In genomic region chr19:29662604-29663404, GRCh38 we compare ENCODE assay signal across 8 cellular contexts. TPM values are rescaled to one million over a fixed set of nuclear protein-coding genes. Genes with fewer than 3 reads are reported as not detected.
DNase-seq lines count a peak whose midpoint lies in the region; ATAC-seq and TF ChIP-seq lines count a peak whose summit lies in the region.

No MANE protein-coding gene starts in this region.

- TF ChIP-seq POLR2A in upper lobe of left lung (IDR thresholded peaks at IDR 0.05), result no peak

- H3K9me3 Mint-ChIP-seq in brain, result peaks cover 0 to 3% (median 0%) of the 10 kb centered on the region in 5 experiments

- TF ChIP-seq CTCF in AG09309 (IDR thresholded peaks at IDR 0.05; ENCODE audit: control insufficient read depth, insufficient read depth, low read depth, low read length, missing control alignments) (no peak), brain (conservative IDR thresholded peaks at IDR 0.05) (no peak), lower lobe of right lung (IDR thresholded peaks at IDR 0.05) (no peak), upper lobe of left lung (IDR thresholded peaks at IDR 0.05) (no peak)

- peak overlapping the region; percentile 71 for H3K27ac ChIP-seq in lower lobe of right lung
- H3K27ac ChIP-seq in upper lobe of left lung, result peak overlapping the region; percentile 64 to 91 (median 75)

- WGBS in upper lobe of left lung, 2 donors, result 60 to 65% methylated on average over 14 to 17 of the region's 17 CpGs

- H3K36me3 Mint-ChIP-seq in brain, result no peaks in the 10 kb centered on the region

- H3K36me3 ChIP-seq in MG63 (peaks cover 4% of the 10 kb centered on the region), lower lobe of right lung (no peaks in the 10 kb centered on the region), upper lobe of left lung (no peaks in the 10 kb centered on the region)

- H3K4me1 Mint-ChIP-seq in brain, result peaks cover 43% of the 10 kb centered on the region

- H3K9me3 ChIP-seq in MG63 (no peaks in the 10 kb centered on the region), lower lobe of right lung (no peaks in the 10 kb centered on the region), upper lobe of left lung (no peaks in the 10 kb centered on the region)

- intact Hi-C loops in lower lobe of right lung (cut with DNase I), result no loop called here

- peaks cover 48% of the 10 kb centered on the region for H3K27me3 Mint-ChIP-seq in brain

- H3K27me3 ChIP-seq in MG63, result no peaks in the 10 kb centered on the region
- no peaks in the 10 kb centered on the region for H3K27me3 ChIP-seq in lower lobe of right lung (ENCODE audit: low read depth)
- no peaks in the 10 kb centered on the region for H3K27me3 ChIP-seq in upper lobe of left lung

- H3K4me1 ChIP-seq in lower lobe of right lung (peaks cover 51% of the 10 kb centered on the region), upper lobe of left lung (peaks cover 22 to 40% (median 34%) of the 10 kb centered on the region in 4 donors)

- ATAC-seq in lower lobe of right lung, result no peak
- ATAC-seq in upper lobe of left lung (ENCODE audit: low FRiP score in 2 of 2), result peak in 1 of 2 donors; percentile 60

- peak; percentile 83 for DNase-seq in AG09309 (ENCODE audit: low read depth)
- DNase-seq in MG63, result peak; percentile 93
- DNase-seq in lower lobe of right lung, result peak; percentile 22
- peak in 1 of 2 donors; percentile 26 for DNase-seq in upper lobe of left lung
- no peak for DNase-seq in NK-92 (lab: John Stamatoyannopoulos, UW; ENCODE audit: unreplicated experiment)
- no peak for DNase-seq in GM19240 (ENCODE audit: insufficient read length, low spot score)
- DNase-seq in NAMALWA (ENCODE audit: low spot score), result no peak

- no peak for TF ChIP-seq EP300 in upper lobe of left lung (IDR thresholded peaks at IDR 0.05)

- peak overlapping the region; percentile 5 to 91 (median 87) for H3K27ac Mint-ChIP-seq in brain

- H3K4me3 Mint-ChIP-seq in brain, result peak overlapping the region; percentile 33 to 59 (median 50)

- H3K4me3 ChIP-seq in AG09309 (ENCODE audit: control insufficient read depth, low read depth, low read length) (peak overlapping the region; percentile 9), MG63 (peak overlapping the region; percentile 12), lower lobe of right lung (peak overlapping the region; percentile 1), upper lobe of left lung (no peak overlapping the region)

RNA-seq across cellular contexts. Expression of gene PLEKHF1, which starts 2.5 kb away (rescaled TPM):
- 22.2 and 37.5 TPM in 2 replicates for total RNA-seq in MG63 (2014; rRNA removed; shearing (Covaris generic); ENCODE audit: low replicate concordance)
- 5.6 TPM for polyA plus RNA-seq in brain (ENCODE audit: insufficient read depth, low read depth, low replicate concordance)
- total RNA-seq in lower lobe of right lung (15.5 TPM), upper lobe of left lung (10 to 100 TPM; 10.6 to 21.0 (median 14.2) TPM)

RNA-seq across cellular contexts. Expression of gene C19orf12, which starts 52.3 kb away (rescaled TPM):
- 35.6 and 47.0 TPM in 2 replicates for total RNA-seq in MG63 (2014; rRNA removed; shearing (Covaris generic); ENCODE audit: low replicate concordance)
- 34.1 TPM for polyA plus RNA-seq in brain (ENCODE audit: insufficient read depth, low read depth, low replicate concordance)
- total RNA-seq in lower lobe of right lung (19.2 TPM), upper lobe of left lung (10 to 100 TPM; 11.4 to 30.4 (median 21.4) TPM)

RNA-seq across cellular contexts. Expression of gene POP4, which starts 56.7 kb away (rescaled TPM):
- 150 and 267 TPM in 2 replicates for total RNA-seq in MG63 (2014; rRNA removed; shearing (Covaris generic); ENCODE audit: low replicate concordance)
- 234 TPM for polyA plus RNA-seq in brain (ENCODE audit: insufficient read depth, low read depth, low replicate concordance)
- total RNA-seq in lower lobe of right lung, result 44.4 TPM
- total RNA-seq in upper lobe of left lung, result 10 to 100 TPM; 29.3 to 59.6 (median 53.8) TPM

Comparison
In these comparisons a context has a peak if more than half of its experiments do, and no peak if none do; other contexts are left out.
1. DNase-seq: peak in AG09309 (single experiment), MG63 (single experiment) and lower lobe of right lung (single experiment); none in NK-92 (single experiment), GM19240 (single experiment) and NAMALWA (single experiment).
2. H3K4me3 ChIP-seq: peak in AG09309 (single experiment), MG63 (single experiment) and lower lobe of right lung (single experiment); none in upper lobe of left lung (0 of 4).